Comparison of ENCODE assay signal across 1 cellular context in genomic region chr2:27409321-27410073, GRCh38.
TF ChIP-seq lines count a peak whose summit lies in the region.

PPM1G (minus strand) TSS chr2:27409591; CDS start chr2:27409422, 169 bp downstream.

TF ChIP-seq in GM23338, 12 proteins besides CTCF, POLR2A, EP300 and RAD21 (continued from another document):
- TF ChIP-seq ZNF462 (CRISPR knock-in tag; IDR thresholded peaks at IDR 0.05) (no peak), JUNB (IDR thresholded peaks at IDR 0.05; ENCODE audit: unreplicated experiment) (no peak), CREB1 (CRISPR knock-in tag; IDR thresholded peaks at IDR 0.05; ENCODE audit: low read depth) (0 out of 2 replicates have a peak, but pooled peaks have one; percentile 1), EZH2 (IDR thresholded peaks at IDR 0.05; ENCODE audit: low read depth, unreplicated experiment) (no peak), REST (IDR thresholded peaks at IDR 0.05; ENCODE audit: unreplicated experiment) (no peak), NANOG (IDR thresholded peaks at IDR 0.05; ENCODE audit: borderline replicate concordance) (no peak), ETS1 (IDR thresholded peaks at IDR 0.05) (peak; percentile 69), EZH2phosphoT487 (IDR thresholded peaks at IDR 0.05; ENCODE audit: unreplicated experiment) (no peak), POLR2AphosphoS5 (IDR thresholded peaks at IDR 0.05; ENCODE audit: low read depth) (peak; percentile 100), ZNF114 (CRISPR knock-in tag; IDR thresholded peaks at IDR 0.05) (no peak)
